ENCODE assay signal across 1 cellular context in genomic region chr3:131193671-131194291, GRCh38.
TF ChIP-seq lines count a peak whose summit lies in the region.

No MANE protein-coding gene starts in this region.

TF ChIP-seq in WTC11, 78 proteins besides CTCF, POLR2A, EP300 and RAD21 (continued from another document):
- no peak for TF ChIP-seq ZNF281 (CRISPR knock-in tag; IDR thresholded peaks at IDR 0.05)
- no peak for TF ChIP-seq SMAD4 (CRISPR knock-in tag; IDR thresholded peaks at IDR 0.05)
- no peak for TF ChIP-seq ZNF416 (CRISPR knock-in tag; IDR thresholded peaks at IDR 0.05)
- no peak for TF ChIP-seq FOXP1 (CRISPR knock-in tag; IDR thresholded peaks at IDR 0.05; ENCODE audit: borderline replicate concordance)
- no peak for TF ChIP-seq USF2 (CRISPR knock-in tag; IDR thresholded peaks at IDR 0.05)
- TF ChIP-seq TP53 (CRISPR knock-in tag; IDR thresholded peaks at IDR 0.05) = no peak
- no peak for TF ChIP-seq ERG (CRISPR knock-in tag; IDR thresholded peaks at IDR 0.05)
- TF ChIP-seq SMAD3 (CRISPR knock-in tag; IDR thresholded peaks at IDR 0.05; ENCODE audit: borderline replicate concordance) = no peak
- no peak for TF ChIP-seq ZNF263 (CRISPR knock-in tag; IDR thresholded peaks at IDR 0.05; ENCODE audit: low read depth)
